ENCODE assay signal across 8 cellular contexts in the genomic region with DNA sequence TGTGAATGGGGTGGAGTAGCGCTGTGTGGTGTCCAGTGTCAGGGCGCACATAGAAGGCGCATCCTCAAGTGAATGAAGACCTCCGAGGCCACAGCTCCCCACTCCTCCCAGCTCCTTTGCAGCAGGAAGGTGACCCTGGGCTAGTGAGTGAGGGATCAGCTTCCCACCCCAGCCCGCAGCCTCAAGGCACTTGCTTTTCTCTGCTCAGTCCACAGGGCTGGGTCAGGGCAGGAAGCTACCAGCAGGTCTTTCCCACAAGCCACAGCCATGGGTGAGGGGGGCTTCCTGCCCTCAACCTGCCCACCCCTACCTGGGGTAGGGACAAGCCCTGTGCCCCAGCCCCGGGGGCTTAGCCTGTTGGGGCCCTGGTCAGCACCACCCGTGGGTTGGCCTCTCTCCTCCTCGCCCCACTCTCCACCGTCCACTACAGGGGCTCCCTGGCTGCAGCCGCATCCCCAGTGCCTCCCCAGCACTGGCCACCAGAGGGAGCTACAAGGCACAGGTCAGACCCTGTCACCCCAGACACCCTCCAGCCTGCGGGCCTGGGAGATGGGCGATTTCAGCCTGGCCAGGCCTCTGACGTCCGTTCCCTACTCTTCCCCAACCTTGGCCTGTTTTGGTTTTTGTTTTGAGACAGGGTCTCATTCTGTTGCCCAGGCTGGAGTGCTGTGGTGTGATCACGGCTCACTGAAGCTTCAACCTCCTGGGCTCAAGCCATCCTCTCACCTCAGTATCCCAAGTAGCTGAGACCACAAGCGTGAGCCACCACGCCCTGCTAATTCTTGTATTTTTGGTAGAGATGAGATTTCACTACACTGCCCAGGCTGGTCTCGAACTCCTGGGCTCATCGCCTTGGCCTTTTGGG. TPM values are rescaled to one million over a fixed set of nuclear protein-coding genes. Genes with fewer than 3 reads are reported as not detected.
DNase-seq lines count a peak whose midpoint lies in the region; ATAC-seq and TF ChIP-seq lines count a peak whose summit lies in the region.

No MANE protein-coding gene starts in this region.

- intact Hi-C loops in A673 (cut with micrococcal nuclease; ENCODE audit: unreplicated experiment) = no loop called here
- intact Hi-C loops in left lung (cut with DNase I) = no loop called here

- H3K4me3 Mint-ChIP-seq in chondrocyte (ENCODE audit: unreplicated experiment) = peak overlapping the region; percentile 68

- H3K4me1 Mint-ChIP-seq in chondrocyte (ENCODE audit: low read depth) = peaks cover 7% of the 10 kb centered on the region

- peak; percentile 56 for DNase-seq in A673 (ENCODE audit: low spot score)
- peak; percentile 82 for DNase-seq in GM13977 (ENCODE audit: low spot score)
- DNase-seq in NAMALWA (ENCODE audit: low spot score) = peak; percentile 81
- peak; percentile 54 for DNase-seq in activated CD4-positive, CD25-positive, alpha-beta regulatory T cell treated with anti-CD3 and anti-CD28 coated beads, Interleukin-2, amount 50 U/mL, for 16 hours (ENCODE audit: low read depth, low spot score)
- DNase-seq in chondrocyte (ENCODE audit: low spot score) = no peak
- DNase-seq in left lung = peak; percentile 81 to 96
- peak; percentile 48 for DNase-seq in stimulated activated CD4-positive, alpha-beta T cell treated with anti-CD3 and anti-CD28 coated beads, Interleukin-2, amount 100 ng/mL, for 4 hours (ENCODE audit: low read depth)
- DNase-seq in amniotic stem cell (lab: John Stamatoyannopoulos, UW) = no peak

- H3K4me1 ChIP-seq in A673 (ENCODE audit: insufficient read depth, low read length, poor library complexity, severe bottlenecking) = peaks cover 10% of the 10 kb centered on the region
- H3K4me1 ChIP-seq in left lung = peaks cover 11 to 68% of the 10 kb centered on the region in 2 donors

- no peaks in the 10 kb centered on the region for H3K9me3 Mint-ChIP-seq in chondrocyte (ENCODE audit: low read depth)

- H3K4me3 ChIP-seq in A673 (ENCODE audit: low read depth, low read length, poor library complexity, severe bottlenecking) (peak overlapping the region; percentile 61), left lung (peak overlapping the region; percentile 49 to 52)

- ATAC-seq in left lung = peak; percentile 81

- in situ Hi-C loops in GM13977 (cut with MboI; ENCODE audit: low pct_unique_long_range_greater_than_20kb, low sequenced_read_pairs, unreplicated experiment) = no loop called here

- CTCF ChIA-PET in A673 (lab: Charles Lee) = interaction anchor here (0.5 to 1.6 kb wide), 15 partner anchors 18 to 251 kb away, joined by 3 to 9 read pairs (median 4); a partner anchor contains a TSS

- no peaks in the 10 kb centered on the region for H3K9me3 ChIP-seq in A673 (ENCODE audit: low read depth, low read length, poor library complexity, severe bottlenecking)
- no peaks in the 10 kb centered on the region for H3K9me3 ChIP-seq in left lung

- H3K27me3 ChIP-seq in A673 (replicated peaks; ENCODE audit: insufficient read depth, low read depth, low read length, poor library complexity) (no peaks in the 10 kb centered on the region), left lung (no peaks in the 10 kb centered on the region)

- no TSS peak for BruUV-seq in A673 (replicated peaks; lab: Mats Ljungman, UMichigan)

- peak; percentile 95 for TF ChIP-seq CTCF in A673 (conservative IDR thresholded peaks at IDR 0.05; ENCODE audit: low read depth, low read length)
- TF ChIP-seq CTCF in GM13977 (IDR thresholded peaks at IDR 0.05; ENCODE audit: extremely low read depth, insufficient read depth, missing control alignments) = peak; percentile 97
- TF ChIP-seq CTCF in chondrocyte (IDR thresholded peaks at IDR 0.05) = peak; percentile 86
- peak; percentile 67 to 97 for TF ChIP-seq CTCF in left lung (IDR thresholded peaks at IDR 0.05)

- no peak overlapping the region for H3K27ac ChIP-seq in A673 (ENCODE audit: low read depth, low read length, poor library complexity, severe bottlenecking)
- H3K27ac ChIP-seq in left lung = peak overlapping the region in 1 of 2 donors; percentile 84

- POLR2A ChIA-PET in A673 (lab: Charles Lee; ENCODE audit: low non-redundant PET) = interaction anchor here (0.5 kb wide), 1 partner anchor 207 kb away, joined by 3 read pairs; no protein-coding TSS in a partner anchor

- H3K36me3 ChIP-seq in A673 (ENCODE audit: insufficient read depth, low read length, poor library complexity, severe bottlenecking) = no peaks in the 10 kb centered on the region
- no peaks in the 10 kb centered on the region for H3K36me3 ChIP-seq in left lung

- no peaks in the 10 kb centered on the region for H3K27me3 Mint-ChIP-seq in chondrocyte (ENCODE audit: low read depth)

- no peaks in the 10 kb centered on the region for H3K36me3 Mint-ChIP-seq in chondrocyte (ENCODE audit: low read depth)

- no peak overlapping the region for H3K27ac Mint-ChIP-seq in chondrocyte (ENCODE audit: unreplicated experiment)

RNA-seq across cellular contexts. Expression of a gene that starts 1.3 kb away (rescaled TPM):
- total RNA-seq in A673 (2021) = 27.8 and 38.9 TPM in 2 replicates
- total RNA-seq in chondrocyte = 55.3 to 62.4 TPM (median 59.1 TPM) in 3 replicates
- total RNA-seq in left lung = 10 to 100 TPM; 34.5 to 34.8 TPM

RNA-seq across cellular contexts. Expression of a gene that starts 2.6 kb away (rescaled TPM):
- total RNA-seq in A673 (2021) (not detected in 2 replicates), chondrocyte (not detected in 3 replicates), left lung (1 to 10 TPM in 1 of 2 donors, under 1 TPM in 1; 0.17 to 2.9 TPM)

RNA-seq across cellular contexts. Expression of a gene that starts 16.7 kb away (rescaled TPM):
- total RNA-seq in A673 (2021) (73.9 and 81.4 TPM in 2 replicates), chondrocyte (88.1 to 90.8 TPM (median 88.7 TPM) in 3 replicates), left lung (100 to 1,000 TPM; 104 to 105 TPM)

RNA-seq across cellular contexts. Expression of a gene that starts 24.6 kb away (rescaled TPM):
- total RNA-seq in A673 (2021) = not detected in 2 replicates
- 0.15 TPM in 1 of 3 replicates, not detected in the others for total RNA-seq in chondrocyte
- total RNA-seq in left lung = under 1 TPM; 0.71 to 0.87 TPM

RNA-seq across cellular contexts. Expression of a gene that starts 32.9 kb away (rescaled TPM):
- total RNA-seq in A673 (2021) (not detected in 2 replicates), chondrocyte (4.9 to 5.5 TPM in 2 of 3 replicates, not detected in the other), left lung (10 to 100 TPM; 39.7 to 85.4 TPM)

Comparison
In these comparisons a context has a peak if more than half of its experiments do, and no peak if none do; other contexts are left out.
1. DNase-seq: peak in A673 (single experiment), GM13977 (single experiment), NAMALWA (single experiment), activated CD4-positive, CD25-positive, alpha-beta regulatory T cell treated with anti-CD3 and anti-CD28 coated beads, Interleukin-2, amount 50 U/mL, for 16 hours (single experiment), left lung (2 of 2) and stimulated activated CD4-positive, alpha-beta T cell treated with anti-CD3 and anti-CD28 coated beads, Interleukin-2, amount 100 ng/mL, for 4 hours (single experiment); none in chondrocyte (single experiment) and amniotic stem cell (single experiment).
2. Peak in every context shown above with its lines, with median percentiles within 50 percentile points of each other: CTCF ChIP-seq.